Comparison of ENCODE assay signal across 20 cellular contexts in genomic region chr11:7894251-7894650, GRCh38. TPM values are rescaled to one million over a fixed set of nuclear protein-coding genes. Genes with fewer than 3 reads are reported as not detected.
"Had no signal": no experiment of that assay in that cellular context is flagged by ENCODE, and none has a peak within 500 bp of the region (broad histone marks: within the 10 kb centered on the region; RNA-seq: fewer than 3 reads in every experiment).

No MANE protein-coding gene starts in this region.

- H3K36me3 ChIP-seq: cardiac muscle cell, esophagus squamous epithelium, spleen, thyroid gland, vagina, WERI-Rb-1 had no signal

- DNase-seq: activated CD4-positive, alpha-beta memory T cell treated with anti-CD3 and anti-CD28 coated beads for 36 hours; activated CD4-positive, alpha-beta T cell treated with anti-CD3 and anti-CD28 coated beads for 36 hours; activated naive CD4-positive, alpha-beta T cell treated with anti-CD3 and anti-CD28 coated beads, Interleukin-2, amount 50 U/mL, for 16 hours; activated T-cell treated with anti-CD3 and anti-CD28 coated beads, Interleukin-2, amount 50 U/mL, for 24 hours; esophagus squamous epithelium; foreskin keratinocyte; immature natural killer cell; mammary epithelial cell; natural killer cell; nucleus accumbens; psoas muscle; spleen; T-helper 1 cell; thyroid gland; WERI-Rb-1 had no signal

- H3K9me3 ChIP-seq: esophagus squamous epithelium, psoas muscle, thyroid gland, vagina had no signal

- H3K27ac ChIP-seq: cardiac muscle cell, esophagus squamous epithelium, foreskin keratinocyte, psoas muscle, SK-N-MC, spleen, thyroid gland, vagina, WERI-Rb-1 had no signal

- H3K36me3 Mint-ChIP-seq: activated CD4-positive, alpha-beta memory T cell treated with anti-CD3 and anti-CD28 coated beads for 36 hours; immature natural killer cell; natural killer cell had no signal

- H3K27me3 ChIP-seq: cardiac muscle cell, esophagus squamous epithelium, foreskin keratinocyte, spleen, thyroid gland, vagina had no signal

- H3K4me1 Mint-ChIP-seq: natural killer cell had no signal

- H3K27me3 Mint-ChIP-seq: activated CD4-positive, alpha-beta memory T cell treated with anti-CD3 and anti-CD28 coated beads for 36 hours had no signal

- H3K9me3 Mint-ChIP-seq: activated CD4-positive, alpha-beta memory T cell treated with anti-CD3 and anti-CD28 coated beads for 36 hours; activated T-cell treated with anti-CD3 and anti-CD28 coated beads, Interleukin-2, amount 50 U/mL, for 24 hours; immature natural killer cell; natural killer cell had no signal

- H3K27ac Mint-ChIP-seq: activated CD4-positive, alpha-beta memory T cell treated with anti-CD3 and anti-CD28 coated beads for 36 hours; activated CD4-positive, alpha-beta T cell treated with anti-CD3 and anti-CD28 coated beads for 36 hours; activated T-cell treated with anti-CD3 and anti-CD28 coated beads, Interleukin-2, amount 50 U/mL, for 24 hours; immature natural killer cell; natural killer cell had no signal

- H3K4me3 ChIP-seq: cardiac muscle cell, esophagus squamous epithelium, psoas muscle, SK-N-MC, spleen, thyroid gland, vagina had no signal

- H3K4me3 Mint-ChIP-seq: activated CD4-positive, alpha-beta memory T cell treated with anti-CD3 and anti-CD28 coated beads for 36 hours; activated CD4-positive, alpha-beta T cell treated with anti-CD3 and anti-CD28 coated beads for 36 hours; activated T-cell treated with anti-CD3 and anti-CD28 coated beads, Interleukin-2, amount 50 U/mL, for 24 hours; immature natural killer cell; natural killer cell had no signal

- H3K4me1 ChIP-seq: esophagus squamous epithelium, foreskin keratinocyte, psoas muscle, thyroid gland, vagina had no signal

- ATAC-seq: activated CD4-positive, alpha-beta T cell treated with anti-CD3 and anti-CD28 coated beads for 36 hours; foreskin keratinocyte; natural killer cell; psoas muscle; sciatic nerve had no signal

RNA-seq across cellular contexts. Expression of gene OR10A6, which starts 36.8 kb away (rescaled TPM):
- total RNA-seq: activated CD4-positive, alpha-beta memory T cell treated with anti-CD3 and anti-CD28 coated beads for 36 hours; activated CD4-positive, alpha-beta T cell treated with anti-CD3 and anti-CD28 coated beads for 36 hours; cardiac muscle cell; esophagus squamous epithelium; mammary epithelial cell; mononuclear cell; natural killer cell; psoas muscle; sciatic nerve; spleen; thyroid gland; vagina had no signal

RNA-seq across cellular contexts. Expression of gene OR10A3, which starts 47.3 kb away (rescaled TPM):
- total RNA-seq: activated CD4-positive, alpha-beta memory T cell treated with anti-CD3 and anti-CD28 coated beads for 36 hours; activated CD4-positive, alpha-beta T cell treated with anti-CD3 and anti-CD28 coated beads for 36 hours; cardiac muscle cell; esophagus squamous epithelium; foreskin keratinocyte; mononuclear cell; natural killer cell; psoas muscle; sciatic nerve; spleen; thyroid gland; vagina had no signal
